17 cellular contexts compared by ENCODE assay signal in genomic region chr1:9050803-9051202, GRCh38. TPM values are rescaled to one million over a fixed set of nuclear protein-coding genes. Genes with fewer than 3 reads are reported as not detected.
DNase-seq lines count a peak whose midpoint lies in the region; ATAC-seq and TF ChIP-seq lines count a peak whose summit lies in the region.
"Had no signal": no experiment of that assay in that cellular context is flagged by ENCODE, and none has a peak within 500 bp of the region (broad histone marks: within the 10 kb centered on the region; RNA-seq: fewer than 3 reads in every experiment).

No MANE protein-coding gene starts in this region.

- H3K4me3 Mint-ChIP-seq in T-helper 2 cell treated with Interferon-gamma antibody and Interleukin-4, amounts not matched to agents 5 μg/mL and 100 μg/mL, for 36 hours = no peak overlapping the region
- H3K4me3 Mint-ChIP-seq: CD14-positive monocyte; CD8-positive, alpha-beta T cell had no signal

- intact Hi-C loops in OCI-LY7 (cut with micrococcal nuclease; ENCODE audit: unreplicated experiment) = no loop called here
- intact Hi-C loops in psoas muscle (cut with DNase I) = no loop called here
- intact Hi-C loops in uterus (cut with DNase I; ENCODE audit: low total_unique reads) = no loop called here

- no peaks in the 10 kb centered on the region for H3K9me3 Mint-ChIP-seq in T-helper 2 cell treated with Interferon-gamma antibody and Interleukin-4, amounts not matched to agents 5 μg/mL and 100 μg/mL, for 36 hours
- H3K9me3 Mint-ChIP-seq: CD14-positive monocyte; CD8-positive, alpha-beta T cell had no signal

- H3K4me1 ChIP-seq in OCI-LY7 (ENCODE audit: insufficient read depth, low read length, poor library complexity, severe bottlenecking) = no peaks in the 10 kb centered on the region
- H3K4me1 ChIP-seq in iPS-18a (ENCODE audit: control insufficient read depth, low read depth, low read length) = peaks cover 12% of the 10 kb centered on the region
- H3K4me1 ChIP-seq in psoas muscle = peaks cover 12% of the 10 kb centered on the region
- H3K4me1 ChIP-seq in uterus = no peaks in the 10 kb centered on the region

- CTCF ChIA-PET in OCI-LY7 (lab: Charles Lee; ENCODE audit: unreplicated experiment) = interaction anchor here (0.8 to 1.7 kb wide), 2 partner anchors 31 to 46 kb away, joined by 4 to 5 read pairs; no protein-coding TSS in a partner anchor

- H3K9me3 ChIP-seq in OCI-LY7 (ENCODE audit: low read length) (no peaks in the 10 kb centered on the region), iPS-18a (ENCODE audit: control insufficient read depth, low read depth, low read length) (no peaks in the 10 kb centered on the region), psoas muscle (no peaks in the 10 kb centered on the region), uterus (no peaks in the 10 kb centered on the region)

- ATAC-seq in psoas muscle (peak; percentile 68 to 79 (median 74)), GM21360 (IDR thresholded peaks at IDR 0.05; ENCODE audit: unreplicated experiment) (no peak)
- ATAC-seq: CD8-positive, alpha-beta T cell had no signal

- peaks cover 29% of the 10 kb centered on the region for H3K27me3 Mint-ChIP-seq in T-helper 2 cell treated with Interferon-gamma antibody and Interleukin-4, amounts not matched to agents 5 μg/mL and 100 μg/mL, for 36 hours (ENCODE audit: low read depth)

- H3K4me3 ChIP-seq in OCI-LY7 (ENCODE audit: low read depth, low read length, poor library complexity, severe bottlenecking) (no peak overlapping the region), iPS-18a (ENCODE audit: low read length) (no peak overlapping the region), psoas muscle (no peak overlapping the region), uterus (no peak overlapping the region)

- TF ChIP-seq CTCF in OCI-LY7 (conservative IDR thresholded peaks at IDR 0.05; ENCODE audit: low read length) = no peak
- TF ChIP-seq CTCF in psoas muscle (IDR thresholded peaks at IDR 0.05) = no peak
- no peak for TF ChIP-seq CTCF in uterus (IDR thresholded peaks at IDR 0.05)

- H3K79me2 ChIP-seq in OCI-LY7 (ENCODE audit: insufficient read depth, low read depth, low read length) = peaks cover 50% of the 10 kb centered on the region

- DNase-seq in T-helper 2 cell treated with Interferon-gamma antibody and Interleukin-4, amounts not matched to agents 5 μg/mL and 100 μg/mL, for 36 hours (ENCODE audit: low spot score) = no peak
- DNase-seq in T-helper 2 cell (no peak), OCI-LY7 (ENCODE audit: low spot score) (no peak), psoas muscle (no peak), Kasumi-1 (lab: John Stamatoyannopoulos, UW) (no peak), uterus (no peak)
- DNase-seq: CD8-positive, alpha-beta T cell; COR-L47; DMS153; DMS79 treated with DMSO at 0.1 percent for 48 hours; EL had no signal

- TF ChIP-seq POLR2A in uterus (IDR thresholded peaks at IDR 0.05) = no peak

- peak overlapping the region; percentile 16 for H3K27ac Mint-ChIP-seq in T-helper 2 cell treated with Interferon-gamma antibody and Interleukin-4, amounts not matched to agents 5 μg/mL and 100 μg/mL, for 36 hours
- H3K27ac Mint-ChIP-seq: CD8-positive, alpha-beta T cell had no signal

- H3K36me3 Mint-ChIP-seq in T-helper 2 cell treated with Interferon-gamma antibody and Interleukin-4, amounts not matched to agents 5 μg/mL and 100 μg/mL, for 36 hours (ENCODE audit: low read depth) = no peaks in the 10 kb centered on the region
- H3K36me3 Mint-ChIP-seq: CD8-positive, alpha-beta T cell had no signal

- H3K4me2 ChIP-seq in OCI-LY7 (ENCODE audit: low read length) = no peak overlapping the region

- H3K9me2 ChIP-seq in OCI-LY7 (ENCODE audit: insufficient read depth, low read length) = no peaks in the 10 kb centered on the region

- peaks cover 90% of the 10 kb centered on the region for H3K36me3 ChIP-seq in OCI-LY7 (ENCODE audit: insufficient read depth, low read length)
- no peaks in the 10 kb centered on the region for H3K36me3 ChIP-seq in iPS-18a (ENCODE audit: control insufficient read depth, low read depth, low read length)
- peaks cover 3 to 13% of the 10 kb centered on the region in 2 donors for H3K36me3 ChIP-seq in psoas muscle (ENCODE audit: insufficient read depth in 1 of 2, low read depth in 1 of 2)
- no peaks in the 10 kb centered on the region for H3K36me3 ChIP-seq in uterus

- WGBS in psoas muscle, 3 donors = 25 to 43% (median 25%) methylated on average over 3 of the region's 3 CpGs

- no peaks in the 10 kb centered on the region for H3K4me1 Mint-ChIP-seq in T-helper 2 cell treated with Interferon-gamma antibody and Interleukin-4, amounts not matched to agents 5 μg/mL and 100 μg/mL, for 36 hours (ENCODE audit: low read depth)
- H3K4me1 Mint-ChIP-seq: CD14-positive monocyte had no signal

- POLR2A ChIA-PET in OCI-LY7 (lab: Charles Lee) = interaction anchor here (0.7 to 2.6 kb wide), 2 partner anchors 11 to 26 kb away, joined by 3 to 9 read pairs; no protein-coding TSS in a partner anchor

- H3K27me3 ChIP-seq in iPS-18a (ENCODE audit: control insufficient read depth, insufficient read depth, low read length) = no peaks in the 10 kb centered on the region
- H3K27me3 ChIP-seq in psoas muscle (ENCODE audit: insufficient read depth in 3 of 3, low read length in 2 of 3) = no peaks in the 10 kb centered on the region
- no peaks in the 10 kb centered on the region for H3K27me3 ChIP-seq in uterus

- no TSS peak for BruUV-seq in OCI-LY7 (replicated peaks; lab: Mats Ljungman, UMichigan)

- no peak overlapping the region for H2AFZ ChIP-seq in OCI-LY7 (ENCODE audit: low read length)

- H3K9ac ChIP-seq in iPS-18a (ENCODE audit: low read length) = peak overlapping the region; percentile 39

- peak overlapping the region; percentile 12 for H3K27ac ChIP-seq in OCI-LY7 (ENCODE audit: low read depth, low read length, poor library complexity, severe bottlenecking)
- no peak overlapping the region for H3K27ac ChIP-seq in iPS-18a (ENCODE audit: low read length)
- H3K27ac ChIP-seq in psoas muscle = peak overlapping the region; percentile 25
- H3K27ac ChIP-seq in uterus = no peak overlapping the region
- H3K27ac ChIP-seq: 22Rv1 had no signal

- 0 out of 2 replicates have a peak, but pooled peaks cover 5% of the 10 kb centered on the region for H4K20me1 ChIP-seq in OCI-LY7 (ENCODE audit: insufficient read depth, low read length)

RNA-seq across cellular contexts. Expression of gene SLC2A5, which starts 18.6 kb away (rescaled TPM):
- total RNA-seq in OCI-LY7 (2014; rRNA removed; shearing (Covaris generic)) = 109 and 112 TPM in 2 replicates
- total RNA-seq in OCI-LY7 (2022) (123 and 183 TPM in 2 replicates), psoas muscle (10 to 100 TPM; 12.8 to 97.9 (median 55.5) TPM), uterus (1 to 10 TPM in 2 of 4 donors, not detected in 2; 1.1 to 2.4 TPM)
- polyA plus RNA-seq in psoas muscle = 10 to 100 TPM; 13.2 to 36.8 (median 31.7) TPM
- total RNA-seq: A673; CD8-positive, alpha-beta T cell had no signal

RNA-seq across cellular contexts. Expression of gene SLC2A7, which starts 24.6 kb away (rescaled TPM):
- total RNA-seq in OCI-LY7 (2014; rRNA removed; shearing (Covaris generic)) = 0.15 TPM in 1 of 2 replicates, not detected in the other
- not detected in 2 replicates for total RNA-seq in OCI-LY7 (2022)
- not detected for total RNA-seq in psoas muscle
- not detected for polyA plus RNA-seq in psoas muscle
- not detected for total RNA-seq in uterus
- total RNA-seq: A673; CD8-positive, alpha-beta T cell had no signal
- polyA plus RNA-seq: BJ, CD14-positive monocyte had no signal

Comparison
In these comparisons a context has a peak if more than half of its experiments do, and no peak if none do; other contexts are left out.
1. H3K27ac ChIP-seq: peak in OCI-LY7 (single experiment) and psoas muscle (single experiment); none in iPS-18a (single experiment) and uterus (0 of 2).
2. RNA of gene SLC2A5, which starts 18.6 kb away (total RNA-seq): 109 to 183 TPM in OCI-LY7 and 12.8 to 97.9 TPM in psoas muscle; 1.1 to 2.4 TPM in uterus; every median in the first group is over 4 times any median in the second.